ENCODE assay signal across 8 cellular contexts in genomic region chr6:108492131-108492766, GRCh38.
DNase-seq lines count a peak whose midpoint lies in the region; ATAC-seq and TF ChIP-seq lines count a peak whose summit lies in the region.

No MANE protein-coding gene starts in this region.

- ATAC-seq in DND-41 (ENCODE audit: insufficient read depth, low read depth) (peak; percentile 72), HG03457 (IDR thresholded peaks at IDR 0.05; ENCODE audit: unreplicated experiment) (no peak), GM18505 (IDR thresholded peaks at IDR 0.05; ENCODE audit: unreplicated experiment) (no peak), HG03565 (IDR thresholded peaks at IDR 0.05; ENCODE audit: unreplicated experiment) (no peak)

- peak; percentile 67 for TF ChIP-seq CTCF in DND-41 (IDR thresholded peaks at IDR 0.05; ENCODE audit: borderline replicate concordance, extremely low read depth, low read length, poor library complexity, severe bottlenecking)

- no peaks in the 10 kb centered on the region for H3K27me3 ChIP-seq in DND-41 (ENCODE audit: insufficient read depth, low read length, poor library complexity)

- no peak overlapping the region for H3K4me2 ChIP-seq in DND-41 (ENCODE audit: insufficient read depth, low read length)

- no peak overlapping the region for H3K9ac ChIP-seq in DND-41 (ENCODE audit: low read depth, low read length)

- H3K4me3 ChIP-seq in DND-41 (ENCODE audit: low read depth in 1 of 2, low read length in 2 of 2) = no peak overlapping the region

- TF ChIP-seq POLR2A in GM18505 (IDR thresholded peaks at IDR 0.05; ENCODE audit: borderline replicate concordance, extremely low read depth, insufficient read depth, insufficient read length) = no peak

- H2AFZ ChIP-seq in DND-41 (ENCODE audit: low read depth, low read length) = no peak overlapping the region

- H4K20me1 ChIP-seq in DND-41 (ENCODE audit: insufficient read depth, low read length) = no peaks in the 10 kb centered on the region

- no peaks in the 10 kb centered on the region for H3K36me3 ChIP-seq in DND-41 (ENCODE audit: insufficient read depth, low read length)

- in situ Hi-C loops in SK-MEL-5 (cut with HindIII; ENCODE audit: low pct_unique_long_range_greater_than_20kb, low sequenced_read_pairs) = no loop called here

- H3K4me1 ChIP-seq in DND-41 (ENCODE audit: insufficient read depth, low read length) = no peaks in the 10 kb centered on the region

- no peaks in the 10 kb centered on the region for H3K79me2 ChIP-seq in DND-41 (ENCODE audit: insufficient read depth, low read length)

- no peaks in the 10 kb centered on the region for H3K9me3 ChIP-seq in DND-41 (ENCODE audit: insufficient read depth, low read length, severe bottlenecking)

- DNase-seq in DND-41 (no peak), HuH-7 (ENCODE audit: low spot score) (peak; percentile 44), SK-MEL-5 (ENCODE audit: low read depth, low spot score) (peak; percentile 63), fibroblast of peridontal ligament (ENCODE audit: extremely low read depth) (peak; percentile 74), renal cortical epithelial cell (ENCODE audit: low read depth) (peak; percentile 73)

- H3K27ac ChIP-seq in DND-41 (ENCODE audit: low read length) = no peak overlapping the region
